Comparison of ENCODE assay signal across 1 cellular context in the genomic region with DNA sequence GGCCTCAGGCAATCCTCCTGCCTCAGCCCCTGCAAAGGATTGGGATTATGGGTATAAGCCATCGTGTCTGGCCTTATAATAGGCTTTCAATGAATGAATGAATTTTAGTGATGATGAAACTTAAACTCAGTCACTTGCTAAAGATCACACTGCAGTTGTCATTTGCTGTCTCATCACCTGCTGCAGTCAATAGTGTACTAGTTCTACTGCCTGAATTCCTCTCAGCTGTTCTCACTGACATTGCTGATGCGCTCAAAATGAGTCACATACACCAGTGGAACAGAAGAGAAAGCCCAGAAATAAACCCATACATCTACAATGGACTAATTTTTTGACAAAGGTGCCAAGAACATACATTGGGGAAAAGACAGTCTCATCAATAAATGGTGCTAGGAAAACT.
TF ChIP-seq lines count a peak whose summit lies in the region.

No MANE protein-coding gene starts in this region.

TF ChIP-seq in IMR-90, 13 proteins besides CTCF, POLR2A, EP300 and RAD21:
- no peak for TF ChIP-seq RCOR1 (IDR thresholded peaks at IDR 0.05; ENCODE audit: insufficient replicate concordance, low read length)
- TF ChIP-seq NFE2L2 (IDR thresholded peaks at IDR 0.05; ENCODE audit: low read depth, low read length) = no peak
- no peak for TF ChIP-seq FOS (IDR thresholded peaks at IDR 0.05; ENCODE audit: low read depth, low read length)
- no peak for TF ChIP-seq MXI1 (IDR thresholded peaks at IDR 0.05; ENCODE audit: borderline replicate concordance, low read depth, low read length)
- TF ChIP-seq SMC3 (IDR thresholded peaks at IDR 0.05; ENCODE audit: low read depth, low read length) = no peak
- TF ChIP-seq MAFK (IDR thresholded peaks at IDR 0.05; ENCODE audit: low read depth, low read length) = no peak
- TF ChIP-seq, protein P1, sequence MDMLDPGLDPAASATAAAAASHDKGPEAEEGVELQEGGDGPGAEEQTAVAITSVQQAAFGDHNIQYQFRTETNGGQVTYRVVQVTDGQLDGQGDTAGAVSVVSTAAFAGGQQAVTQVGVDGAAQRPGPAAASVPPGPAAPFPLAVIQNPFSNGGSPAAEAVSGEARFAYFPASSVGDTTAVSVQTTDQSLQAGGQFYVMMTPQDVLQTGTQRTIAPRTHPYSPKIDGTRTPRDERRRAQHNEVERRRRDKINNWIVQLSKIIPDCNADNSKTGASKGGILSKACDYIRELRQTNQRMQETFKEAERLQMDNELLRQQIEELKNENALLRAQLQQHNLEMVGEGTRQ (IDR thresholded peaks at IDR 0.05; ENCODE audit: low read depth, low read length) = no peak
- TF ChIP-seq CHD1 (IDR thresholded peaks at IDR 0.05; ENCODE audit: low read depth, low read length) = no peak
- no peak for TF ChIP-seq CEBPB (IDR thresholded peaks at IDR 0.05; ENCODE audit: low read depth, low read length)
- TF ChIP-seq, protein P2, sequence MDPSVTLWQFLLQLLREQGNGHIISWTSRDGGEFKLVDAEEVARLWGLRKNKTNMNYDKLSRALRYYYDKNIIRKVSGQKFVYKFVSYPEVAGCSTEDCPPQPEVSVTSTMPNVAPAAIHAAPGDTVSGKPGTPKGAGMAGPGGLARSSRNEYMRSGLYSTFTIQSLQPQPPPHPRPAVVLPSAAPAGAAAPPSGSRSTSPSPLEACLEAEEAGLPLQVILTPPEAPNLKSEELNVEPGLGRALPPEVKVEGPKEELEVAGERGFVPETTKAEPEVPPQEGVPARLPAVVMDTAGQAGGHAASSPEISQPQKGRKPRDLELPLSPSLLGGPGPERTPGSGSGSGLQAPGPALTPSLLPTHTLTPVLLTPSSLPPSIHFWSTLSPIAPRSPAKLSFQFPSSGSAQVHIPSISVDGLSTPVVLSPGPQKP (IDR thresholded peaks at IDR 0.05; ENCODE audit: borderline replicate concordance, low read depth, low read length) = no peak
- TF ChIP-seq BHLHE40 (IDR thresholded peaks at IDR 0.05; ENCODE audit: low read depth, low read length) = no peak
- TF ChIP-seq RFX5 (IDR thresholded peaks at IDR 0.05; ENCODE audit: low read depth, low read length) = no peak
- no peak for TF ChIP-seq MAZ (IDR thresholded peaks at IDR 0.05; ENCODE audit: borderline replicate concordance, low read depth, low read length)
